In the genomic region with DNA sequence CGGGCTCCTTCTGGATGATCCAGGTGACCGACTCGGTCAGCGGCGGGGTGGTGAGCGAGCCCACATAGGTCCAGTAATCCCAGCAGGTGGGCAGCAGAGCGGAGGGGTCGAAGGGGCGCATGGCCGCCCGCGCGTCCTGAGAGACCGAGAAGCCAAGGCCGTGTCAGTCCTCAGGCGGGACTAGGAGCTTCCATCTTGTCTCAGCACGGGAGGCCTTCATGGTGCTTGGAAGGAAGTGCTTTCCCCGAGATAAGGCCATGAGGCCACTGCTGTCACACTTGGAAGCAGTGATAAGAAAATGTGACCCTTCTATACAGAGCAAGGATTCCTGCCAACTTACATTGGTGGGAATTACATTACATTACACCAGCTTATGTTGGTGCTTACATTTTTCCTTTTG, we compare ENCODE assay signal across 3 cellular contexts. TPM values are rescaled to one million over a fixed set of nuclear protein-coding genes. Genes with fewer than 3 reads are reported as not detected.
"Had no signal": no experiment of that assay in that cellular context is flagged by ENCODE, and none has a peak within 500 bp of the region (broad histone marks: within the 10 kb centered on the region; RNA-seq: fewer than 3 reads in every experiment).

No MANE protein-coding gene starts in this region.

RNA-seq across cellular contexts. Expression of a gene that starts 40.3 kb away (rescaled TPM):
- total RNA-seq: lung microvascular endothelial cell, mammary epithelial cell, myocyte had no signal
- polyA plus RNA-seq: mammary epithelial cell had no signal
